Comparison of ENCODE assay signal across 10 cellular contexts in genomic region chr7:10122573-10123100, GRCh38.
DNase-seq lines count a peak whose midpoint lies in the region; ATAC-seq and TF ChIP-seq lines count a peak whose summit lies in the region.
"Had no signal": no experiment of that assay in that cellular context is flagged by ENCODE, and none has a peak within 500 bp of the region (broad histone marks: within the 10 kb centered on the region; RNA-seq: fewer than 3 reads in every experiment).

No MANE protein-coding gene starts in this region.

- ATAC-seq in psoas muscle = no peak
- no peak for ATAC-seq in GM19455 (IDR thresholded peaks at IDR 0.05; ENCODE audit: unreplicated experiment)
- ATAC-seq: activated T-cell treated with anti-CD3 and anti-CD28 coated beads, Interleukin-2, amount 50 U/mL, for 72 hours had no signal

- 7 to 10% (median 8%) methylated on average over 4 of the region's 4 CpGs for WGBS in psoas muscle, 3 donors

- no peaks in the 10 kb centered on the region for H3K27me3 ChIP-seq in psoas muscle (ENCODE audit: insufficient read depth in 3 of 3, low read length in 2 of 3)

- peak in 12 of 14 donors; percentile 14 to 92 (median 69) for DNase-seq in C1 segment of cervical spinal cord (lab: John Stamatoyannopoulos, UW)
- peak; percentile 68 for DNase-seq in NCI-H2107 treated with DMSO at 0.1 percent for 48 hours (lab: John Stamatoyannopoulos, UW; ENCODE audit: unreplicated experiment)
- peak; percentile 4 for DNase-seq in cerebellum (ENCODE audit: low spot score)
- peak; percentile 0 to 81 for DNase-seq in lung microvascular endothelial cell (ENCODE audit: low read depth in 2 of 2)
- DNase-seq in COLO668 (lab: John Stamatoyannopoulos, UW; ENCODE audit: unreplicated experiment) = no peak
- no peak for DNase-seq in psoas muscle
- no peak for DNase-seq in NCI-H524 treated with DMSO at 0.1 percent for 48 hours (lab: John Stamatoyannopoulos, UW)
- DNase-seq: activated T-cell treated with anti-CD3 and anti-CD28 coated beads, Interleukin-2, amount 50 U/mL, for 72 hours; naive B cell had no signal

- no peak overlapping the region for H3K4me3 ChIP-seq in psoas muscle

- H3K4me1 ChIP-seq in psoas muscle = no peaks in the 10 kb centered on the region

- TF ChIP-seq CTCF in psoas muscle (IDR thresholded peaks at IDR 0.05) = no peak

- intact Hi-C loops in psoas muscle (cut with DNase I) = no loop called here

- no peaks in the 10 kb centered on the region for H3K36me3 ChIP-seq in psoas muscle (ENCODE audit: insufficient read depth in 1 of 2, low read depth in 1 of 2)

- H3K27ac ChIP-seq in psoas muscle = no peak overlapping the region

- H3K9me3 ChIP-seq in psoas muscle = no peaks in the 10 kb centered on the region

Comparison
In these comparisons a context has a peak if more than half of its experiments do, and no peak if none do; other contexts are left out.
1. DNase-seq: peak in C1 segment of cervical spinal cord (12 of 14), NCI-H2107 treated with DMSO at 0.1 percent for 48 hours (single experiment), cerebellum (single experiment) and lung microvascular endothelial cell (2 of 2); none in COLO668 (single experiment), psoas muscle (0 of 2) and NCI-H524 treated with DMSO at 0.1 percent for 48 hours (single experiment).